8 cellular contexts compared by ENCODE assay signal in the genomic region with DNA sequence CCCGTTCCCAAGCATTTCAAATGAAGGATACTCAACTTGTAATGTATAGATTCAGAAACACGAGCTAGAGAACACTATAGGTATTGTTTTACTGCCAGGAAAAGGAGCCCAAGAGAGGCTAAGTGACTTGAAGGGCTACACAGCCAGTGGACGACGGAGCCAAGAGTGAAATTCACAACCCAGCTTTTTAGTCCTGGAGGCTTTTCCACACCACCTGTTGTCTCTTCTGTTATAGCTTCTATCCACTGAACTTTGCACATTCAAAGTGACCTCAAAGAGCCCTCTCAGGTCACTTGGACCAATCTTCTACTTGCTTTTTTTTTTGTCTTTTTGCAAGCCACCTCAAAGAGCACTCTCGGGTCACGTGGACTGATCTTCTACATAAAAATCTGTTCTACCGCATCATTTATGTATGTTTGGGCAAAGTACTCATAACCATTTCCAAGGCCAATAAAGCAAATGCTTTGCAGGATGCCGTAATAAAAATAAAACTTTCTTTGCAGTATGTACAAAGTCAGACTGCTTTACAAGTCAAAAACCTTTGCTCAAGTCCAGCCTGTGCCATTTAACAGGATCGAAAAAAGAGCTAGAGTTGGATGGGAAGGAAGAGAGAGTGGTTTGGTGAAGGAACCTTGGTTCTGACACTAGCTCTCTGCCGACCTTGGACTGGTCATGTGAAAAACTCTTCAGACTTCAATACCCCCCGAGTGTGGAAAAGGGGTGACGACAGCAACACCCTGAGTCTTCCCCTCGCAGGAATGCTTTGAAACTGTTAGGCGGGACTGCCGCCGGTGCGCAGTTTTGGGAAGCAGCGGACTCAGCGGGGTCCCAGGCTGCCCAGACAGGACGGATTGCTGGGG. TPM values are rescaled to one million over a fixed set of nuclear protein-coding genes. Genes with fewer than 3 reads are reported as not detected.
DNase-seq lines count a peak whose midpoint lies in the region; ATAC-seq, FAIRE-seq and TF ChIP-seq lines count a peak whose summit lies in the region.

No MANE protein-coding gene starts in this region.

- peak overlapping the region; percentile 41 for H2AFZ ChIP-seq in H9 (ENCODE audit: low read length)

- no peaks in the 10 kb centered on the region for H4K20me1 ChIP-seq in H9 (ENCODE audit: control insufficient read depth, insufficient read depth, insufficient read length)

- peaks cover 11% of the 10 kb centered on the region for H3K4me1 ChIP-seq in CD8-positive, alpha-beta memory T cell (ENCODE audit: insufficient read depth, low read length)
- 0 out of 2 replicates have a peak, but pooled peaks cover 2% of the 10 kb centered on the region for H3K4me1 ChIP-seq in H9 (ENCODE audit: insufficient read depth, low read length)

- peaks cover 0 to 14% (median 0%) of the 10 kb centered on the region in 3 donors for H3K36me3 Mint-ChIP-seq in CD8-positive, alpha-beta memory T cell
- H3K36me3 Mint-ChIP-seq in H9 (ENCODE audit: insufficient read depth in 1 of 3, low read depth in 3 of 3), result peaks cover 0 to 5% (median 4%) of the 10 kb centered on the region in 3 experiments; a peak in 2 of 7 replicates
- no peaks in the 10 kb centered on the region for H3K36me3 Mint-ChIP-seq in natural killer cell

- WGBS in H9 (ENCODE audit: extremely low coverage, insufficient read length, low lambda C conversion rate), result no CpG with 5 or more reads among the region's 20 CpGs

- H3K9me3 Mint-ChIP-seq in CD8-positive, alpha-beta memory T cell, result no peaks in the 10 kb centered on the region
- H3K9me3 Mint-ChIP-seq in H9 (no peaks in the 10 kb centered on the region; a peak in 1 of 5 replicates), natural killer cell (no peaks in the 10 kb centered on the region)

- peak overlapping the region in 5 of 8 donors; percentile 12 to 77 (median 52) for H3K27ac Mint-ChIP-seq in CD8-positive, alpha-beta memory T cell
- H3K27ac Mint-ChIP-seq in H9 (peak overlapping the region in 1 of 3 experiments; percentile 61; a peak in 1 of 7 replicates), natural killer cell (peak overlapping the region in 1 of 2 donors; percentile 80)

- peak overlapping the region; percentile 85 for H3K4me3 ChIP-seq in CD8-positive, alpha-beta memory T cell (ENCODE audit: low read length)
- peak overlapping the region; percentile 86 for H3K4me3 ChIP-seq in epithelial cell of proximal tubule (ENCODE audit: low read depth, low read length)

- H2BK5ac ChIP-seq in H9 (ENCODE audit: insufficient read length, low read length), result no peak overlapping the region

- peak overlapping the region; percentile 76 to 98 (median 95) for H3K4me3 Mint-ChIP-seq in CD8-positive, alpha-beta memory T cell
- H3K4me3 Mint-ChIP-seq in H9, result peak overlapping the region; percentile 83 to 88
- peak overlapping the region; percentile 86 for H3K4me3 Mint-ChIP-seq in natural killer cell

- H2BK12ac ChIP-seq in H9 (ENCODE audit: insufficient read length, low read depth, low read length), result no peak overlapping the region

- intact Hi-C loops in natural killer cell (cut with micrococcal nuclease), result loop anchor here (2.0 kb wide), 1 partner anchor 189 kb away; the partner anchor contains the start of gene LRGUK

- H3K9me3 ChIP-seq in CD8-positive, alpha-beta memory T cell (ENCODE audit: low read length), result no peaks in the 10 kb centered on the region
- H3K9me3 ChIP-seq in H9 (ENCODE audit: control insufficient read depth, low read depth, low read length), result no peaks in the 10 kb centered on the region

- no peaks in the 10 kb centered on the region for H3K79me1 ChIP-seq in H9 (ENCODE audit: insufficient read depth, low read depth, low read length, poor library complexity, severe bottlenecking)

- H2BK20ac ChIP-seq in H9 (ENCODE audit: low read depth, low read length, poor library complexity, severe bottlenecking), result no peak overlapping the region

- no peaks in the 10 kb centered on the region for H3K27me3 ChIP-seq in CD8-positive, alpha-beta memory T cell (ENCODE audit: insufficient read depth, low read length, poor library complexity, severe bottlenecking)
- no peaks in the 10 kb centered on the region for H3K27me3 ChIP-seq in H9 (ENCODE audit: insufficient read depth, low read length)

- TF ChIP-seq CTCF in H9 (conservative IDR thresholded peaks at IDR 0.05) (no peak), epithelial cell of proximal tubule (conservative IDR thresholded peaks at IDR 0.05; ENCODE audit: low read depth, low read length) (no peak), natural killer cell (IDR thresholded peaks at IDR 0.05) (no peak), D721Med (IDR thresholded peaks at IDR 0.05; ENCODE audit: insufficient read depth, missing control alignments) (no peak)

- no peak overlapping the region for H4K8ac ChIP-seq in H9 (replicated peaks; ENCODE audit: insufficient read length, low read depth, low read length)

- peaks cover 0 to 1% of the 10 kb centered on the region in 2 donors for H3K27me3 Mint-ChIP-seq in CD8-positive, alpha-beta memory T cell
- H3K27me3 Mint-ChIP-seq in H9 (ENCODE audit: low read depth) (peaks cover 5% of the 10 kb centered on the region), natural killer cell (ENCODE audit: low read depth in 2 of 2) (peaks cover 7% of the 10 kb centered on the region in 2 donors)

- no peak for ATAC-seq in natural killer cell
- no peak for ATAC-seq in HG02678 (IDR thresholded peaks at IDR 0.05; ENCODE audit: unreplicated experiment)
- no peak for ATAC-seq in HG02884 (IDR thresholded peaks at IDR 0.05; ENCODE audit: unreplicated experiment)

- POLR2A ChIA-PET in CD8-positive, alpha-beta memory T cell (lab: Charles Lee), result interaction anchor here (1.3 to 1.4 kb wide), 3 partner anchors 142 to 1234 kb away, joined by 3 to 4 read pairs (median 4); partner anchors contain the start of genes BPGM and CHCHD3

- H3T11ph ChIP-seq in H9 (ENCODE audit: low read length), result no peak overlapping the region

- peak overlapping the region; percentile 61 for H3K27ac ChIP-seq in CD8-positive, alpha-beta memory T cell (ENCODE audit: low read depth, low read length)
- H3K27ac ChIP-seq in H9 (ENCODE audit: insufficient read length, low read depth, low read length), result no peak overlapping the region

- no peaks in the 10 kb centered on the region for H3K79me2 ChIP-seq in H9 (ENCODE audit: insufficient read depth, low read length)

- no peak overlapping the region for H4K5ac ChIP-seq in H9 (ENCODE audit: insufficient read length, low read depth, low read length)

- peak in 2 of 5 donors; percentile 2 to 10 for DNase-seq in CD8-positive, alpha-beta memory T cell
- DNase-seq in H9 (no peak), SW480 (ENCODE audit: low spot score) (peak; percentile 21), epithelial cell of proximal tubule (ENCODE audit: low read depth) (no peak), natural killer cell (no peak), D721Med (ENCODE audit: insufficient read length, low spot score) (no peak)

- peaks cover 5% of the 10 kb centered on the region for H3K23me2 ChIP-seq in H9 (ENCODE audit: insufficient read length, low read depth, low read length, poor library complexity, severe bottlenecking)

- peaks cover 23 to 28% (median 28%) of the 10 kb centered on the region in 3 donors for H3K4me1 Mint-ChIP-seq in CD8-positive, alpha-beta memory T cell
- peaks cover 12 to 19% of the 10 kb centered on the region in 2 experiments for H3K4me1 Mint-ChIP-seq in H9
- H3K4me1 Mint-ChIP-seq in natural killer cell, result peaks cover 13 to 17% of the 10 kb centered on the region in 2 donors

- H3K4ac ChIP-seq in H9 (ENCODE audit: low read depth, low read length), result no peak overlapping the region

- no peak overlapping the region for H3K56ac ChIP-seq in H9 (ENCODE audit: insufficient read length, low read depth, low read length)

- peak overlapping the region; percentile 16; the same call in 1 of the 2 replicates for H3K14ac ChIP-seq in H9 (ENCODE audit: insufficient read depth, low read length)

- FAIRE-seq in D721Med (lab: Jason Lieb, UNC), result no peak

- no peak overlapping the region for H2BK120ac ChIP-seq in H9 (ENCODE audit: low read depth, low read length, poor library complexity, severe bottlenecking)

- no peak overlapping the region for H3K23ac ChIP-seq in H9 (ENCODE audit: insufficient read length, low read depth, low read length)

- no peak overlapping the region for H2BK15ac ChIP-seq in H9 (ENCODE audit: low read depth, low read length)

- H3K9ac ChIP-seq in H9 (ENCODE audit: extremely low read depth, insufficient read length, low read length), result peak overlapping the region; percentile 53

- H3K4me2 ChIP-seq in H9 (ENCODE audit: insufficient read depth, insufficient read length, low read length), result peak overlapping the region; percentile 91

- H2AK5ac ChIP-seq in H9 (ENCODE audit: insufficient read length, low read length), result no peak overlapping the region

- H4K91ac ChIP-seq in H9 (ENCODE audit: insufficient read length, low read depth, low read length), result no peak overlapping the region

- H3K18ac ChIP-seq in H9 (ENCODE audit: insufficient read length, low read depth, low read length), result no peak overlapping the region

- CTCF ChIA-PET in CD8-positive, alpha-beta memory T cell (lab: Charles Lee), result interaction anchor here (1.4 to 2.7 kb wide), 2 partner anchors 42 to 117 kb away, joined by 5 to 11 read pairs; no protein-coding TSS in a partner anchor

- H3K36me3 ChIP-seq in CD8-positive, alpha-beta memory T cell (ENCODE audit: insufficient read depth, low read length), result no peaks in the 10 kb centered on the region

RNA-seq across cellular contexts. Expression of gene SLC35B4, which starts 0.8 kb away (rescaled TPM):
- 10 to 100 TPM; 18.6 to 20.5 TPM for total RNA-seq in CD8-positive, alpha-beta memory T cell
- 20.3 TPM for polyA plus RNA-seq in CD8-positive, alpha-beta memory T cell
- total RNA-seq in H9 (2021), result 33.1 and 33.4 TPM in 2 replicates
- total RNA-seq in epithelial cell of proximal tubule, result 9.2 and 11.9 TPM in 2 replicates
- 10 to 100 TPM in 2 of 3 donors, 1 to 10 TPM in 1; 5.2 to 11.5 (median 11.2) TPM for total RNA-seq in natural killer cell
